Comparison of ENCODE assay signal across 8 cellular contexts in genomic region chr14:89425931-89426330, GRCh38. TPM values are rescaled to one million over a fixed set of nuclear protein-coding genes. Genes with fewer than 3 reads are reported as not detected.
DNase-seq lines count a peak whose midpoint lies in the region; ATAC-seq and TF ChIP-seq lines count a peak whose summit lies in the region.

No MANE protein-coding gene starts in this region.

- intact Hi-C loops in A673 (cut with micrococcal nuclease; ENCODE audit: unreplicated experiment) = no loop called here

- POLR2A ChIA-PET in A673 (lab: Charles Lee; ENCODE audit: low non-redundant PET) = no interaction called here

- H3K27ac ChIP-seq in A673 (ENCODE audit: low read depth, low read length, poor library complexity, severe bottlenecking) = no peak overlapping the region

- ATAC-seq in HG03108 (IDR thresholded peaks at IDR 0.05; ENCODE audit: unreplicated experiment) (peak; percentile 26), HG03135 (IDR thresholded peaks at IDR 0.05; ENCODE audit: unreplicated experiment) (no peak)

- H3K36me3 ChIP-seq in A673 (ENCODE audit: insufficient read depth, low read length, poor library complexity, severe bottlenecking) = no peaks in the 10 kb centered on the region

- H3K4me1 ChIP-seq in A673 (ENCODE audit: insufficient read depth, low read length, poor library complexity, severe bottlenecking) = peaks cover 15% of the 10 kb centered on the region

- H3K4me3 ChIP-seq in astrocyte of the cerebellum (ENCODE audit: low read depth, low read length) (no peak overlapping the region), A673 (ENCODE audit: low read depth, low read length, poor library complexity, severe bottlenecking) (no peak overlapping the region)

- CTCF ChIA-PET in A673 (lab: Charles Lee) = no interaction called here

- in situ Hi-C loops in astrocyte of the cerebellum (cut with HindIII; ENCODE audit: low sequenced_read_pairs) (no loop called here), KBM-7 (cut with MboI; ENCODE audit: low pct_unique_long_range_greater_than_20kb, low sequenced_read_pairs) (no loop called here)

- no TSS peak for BruUV-seq in A673 (replicated peaks; lab: Mats Ljungman, UMichigan)

- no peak for TF ChIP-seq CTCF in astrocyte of the cerebellum (IDR thresholded peaks at IDR 0.05; ENCODE audit: low read depth, low read length, missing control alignments)
- no peak for TF ChIP-seq CTCF in A673 (conservative IDR thresholded peaks at IDR 0.05; ENCODE audit: low read depth, low read length)

- DNase-seq in activated CD4-positive, alpha-beta T cell treated with anti-CD3 and anti-CD28 coated beads for 48 hours = peak; percentile 34
- no peak for DNase-seq in activated CD4-positive, alpha-beta T cell treated with anti-CD3 and anti-CD28 coated beads for 4 hours
- DNase-seq in astrocyte of the cerebellum (ENCODE audit: low read depth) = peak; percentile 97
- peak; percentile 94 for DNase-seq in renal cortical epithelial cell (ENCODE audit: low read depth)
- no peak for DNase-seq in A673 (ENCODE audit: low spot score)
- no peak for DNase-seq in KBM-7

- H3K9me3 ChIP-seq in A673 (ENCODE audit: low read depth, low read length, poor library complexity, severe bottlenecking) = no peaks in the 10 kb centered on the region

- no peaks in the 10 kb centered on the region for H3K27me3 ChIP-seq in A673 (replicated peaks; ENCODE audit: insufficient read depth, low read depth, low read length, poor library complexity)

RNA-seq across cellular contexts. Expression of gene FOXN3, which starts 8.9 kb away (rescaled TPM):
- total RNA-seq in renal cortical epithelial cell (4.7 and 13.8 TPM in 2 replicates), A673 (2021) (15.3 and 21.9 TPM in 2 replicates)

Comparison
In these comparisons a context has a peak if more than half of its experiments do, and no peak if none do; other contexts are left out.
1. DNase-seq: peak in activated CD4-positive, alpha-beta T cell treated with anti-CD3 and anti-CD28 coated beads for 48 hours (single experiment), astrocyte of the cerebellum (single experiment) and renal cortical epithelial cell (single experiment); none in activated CD4-positive, alpha-beta T cell treated with anti-CD3 and anti-CD28 coated beads for 4 hours (0 of 2), A673 (single experiment) and KBM-7 (single experiment).